Comparison of ENCODE assay signal across 12 cellular contexts in the genomic region with DNA sequence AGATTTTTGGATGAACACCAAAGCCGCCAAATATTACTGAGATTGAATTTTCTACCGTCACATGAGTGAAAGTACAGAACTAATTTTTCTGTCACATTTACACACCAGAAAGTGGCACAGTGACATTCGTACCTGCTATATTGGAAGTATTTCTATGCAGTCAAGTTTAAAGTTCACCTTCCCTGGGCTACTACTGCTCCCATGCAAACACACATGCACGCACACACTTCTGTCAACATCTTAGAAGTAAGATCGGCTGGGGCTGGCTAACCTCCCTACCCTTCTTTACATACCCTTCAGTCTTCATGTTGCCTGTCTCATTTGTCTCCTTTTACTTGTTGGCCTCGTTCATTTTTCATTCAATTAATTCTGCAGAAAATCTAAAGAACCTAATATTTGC. TPM values are rescaled to one million over a fixed set of nuclear protein-coding genes. Genes with fewer than 3 reads are reported as not detected.
"Had no signal": no experiment of that assay in that cellular context is flagged by ENCODE, and none has a peak within 500 bp of the region (broad histone marks: within the 10 kb centered on the region; RNA-seq: fewer than 3 reads in every experiment).

No MANE protein-coding gene starts in this region.

- H3K27me3 ChIP-seq: heart right ventricle, left lung had no signal

- H3K4me3 ChIP-seq: heart right ventricle, left lung had no signal

- H3K27ac Mint-ChIP-seq: activated CD8-positive, alpha-beta T cell treated with anti-CD3 and anti-CD28 coated beads for 36 hours; activated T-helper 1 cell treated with anti-CD3 and anti-CD28 coated beads, Interleukin-12 subunit alpha, Interleukin-12 subunit beta, Interleukin-2, Interleukin-4 antibody, amounts not matched to agents 30 ng/mL and 10 ng/mL and 1 ng/mL, durations not matched to agents 14 hours and 24 hours and 36 hours; stimulated activated effector memory CD8-positive, alpha-beta T cell treated with anti-CD3 and anti-CD28 coated beads, Interleukin-12 subunit alpha, Interleukin-12 subunit beta, amount 100 ng/mL, for 72 hours had no signal

- DNase-seq: activated CD4-positive, alpha-beta T cell treated with anti-CD3 and anti-CD28 coated beads for 4 hours; activated CD8-positive, alpha-beta memory T cell treated with anti-CD3 and anti-CD28 coated beads, Interleukin-2, amount 50 U/mL, for 4 hours; activated CD8-positive, alpha-beta T cell treated with anti-CD3 and anti-CD28 coated beads for 36 hours; activated naive CD4-positive, alpha-beta T cell; cortex of kidney; effector CD8-positive, alpha-beta T cell; heart right ventricle; islet precursor cell; left lung had no signal

- H3K27me3 Mint-ChIP-seq: type B pancreatic cell had no signal

- H3K4me3 Mint-ChIP-seq: activated CD8-positive, alpha-beta T cell treated with anti-CD3 and anti-CD28 coated beads for 36 hours; activated T-helper 1 cell treated with anti-CD3 and anti-CD28 coated beads, Interleukin-12 subunit alpha, Interleukin-12 subunit beta, Interleukin-2, Interleukin-4 antibody, amounts not matched to agents 30 ng/mL and 10 ng/mL and 1 ng/mL, durations not matched to agents 14 hours and 24 hours and 36 hours; stimulated activated effector memory CD8-positive, alpha-beta T cell treated with anti-CD3 and anti-CD28 coated beads, Interleukin-12 subunit alpha, Interleukin-12 subunit beta, amount 100 ng/mL, for 72 hours had no signal

- H3K9me3 ChIP-seq: left lung had no signal

- H3K36me3 Mint-ChIP-seq: stimulated activated effector memory CD8-positive, alpha-beta T cell treated with anti-CD3 and anti-CD28 coated beads, Interleukin-12 subunit alpha, Interleukin-12 subunit beta, amount 100 ng/mL, for 72 hours; type B pancreatic cell had no signal

- H3K9me3 Mint-ChIP-seq: activated CD8-positive, alpha-beta T cell treated with anti-CD3 and anti-CD28 coated beads for 36 hours; activated T-helper 1 cell treated with anti-CD3 and anti-CD28 coated beads, Interleukin-12 subunit alpha, Interleukin-12 subunit beta, Interleukin-2, Interleukin-4 antibody, amounts not matched to agents 30 ng/mL and 10 ng/mL and 1 ng/mL, durations not matched to agents 14 hours and 24 hours and 36 hours; stimulated activated effector memory CD8-positive, alpha-beta T cell treated with anti-CD3 and anti-CD28 coated beads, Interleukin-12 subunit alpha, Interleukin-12 subunit beta, amount 100 ng/mL, for 72 hours; type B pancreatic cell had no signal

- H3K4me1 Mint-ChIP-seq: stimulated activated effector memory CD8-positive, alpha-beta T cell treated with anti-CD3 and anti-CD28 coated beads, Interleukin-12 subunit alpha, Interleukin-12 subunit beta, amount 100 ng/mL, for 72 hours had no signal

- H3K36me3 ChIP-seq: heart right ventricle, left lung had no signal

- ATAC-seq: activated CD8-positive, alpha-beta T cell treated with anti-CD3 and anti-CD28 coated beads for 36 hours; stimulated activated effector memory CD8-positive, alpha-beta T cell treated with anti-CD3 and anti-CD28 coated beads, Interleukin-12 subunit alpha, Interleukin-12 subunit beta, amount 100 ng/mL, for 72 hours had no signal

RNA-seq across cellular contexts. Expression of a gene that starts 19.0 kb away (rescaled TPM):
- total RNA-seq: activated CD8-positive, alpha-beta T cell treated with anti-CD3 and anti-CD28 coated beads for 36 hours had no signal
